Comparison of ENCODE assay signal across 23 cellular contexts in the genomic region with DNA sequence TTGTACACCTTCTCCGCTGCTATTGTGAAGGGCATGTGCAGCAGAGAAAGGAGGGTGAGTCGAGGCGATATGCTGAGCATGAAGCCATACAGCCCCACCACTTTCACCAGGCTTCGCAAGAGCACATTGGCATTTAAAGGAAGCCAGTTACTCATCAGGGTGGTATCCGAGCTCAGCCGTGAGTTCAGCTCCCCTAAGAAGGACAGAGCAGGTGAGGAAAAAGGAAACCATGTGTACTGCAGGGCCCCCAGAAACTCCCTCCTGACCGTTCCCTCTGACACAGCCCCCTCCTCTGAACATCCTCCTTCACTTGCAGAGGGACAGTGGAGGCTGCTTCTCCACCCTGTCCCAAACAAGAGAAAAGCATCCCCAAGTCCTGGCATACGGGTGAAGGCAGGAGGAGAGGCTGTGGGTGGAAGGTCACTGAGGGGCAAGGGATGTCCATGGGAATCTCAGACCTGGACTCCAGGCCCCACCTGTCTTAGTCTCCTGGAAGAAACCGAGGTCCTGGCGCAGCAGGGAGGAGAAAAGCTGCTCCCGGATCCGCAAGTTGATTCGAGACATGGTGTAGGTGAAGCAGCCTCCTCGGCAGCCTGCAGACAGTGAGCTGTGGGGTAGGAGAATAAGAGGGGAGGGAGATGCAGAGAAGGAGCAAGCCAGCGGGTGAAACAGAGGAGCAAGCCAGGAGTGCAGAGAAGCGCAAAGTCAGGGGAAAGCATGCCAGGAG. TPM values are rescaled to one million over a fixed set of nuclear protein-coding genes. Genes with fewer than 3 reads are reported as not detected.
DNase-seq lines count a peak whose midpoint lies in the region; ATAC-seq and TF ChIP-seq lines count a peak whose summit lies in the region.
"Had no signal": no experiment of that assay in that cellular context is flagged by ENCODE, and none has a peak within 500 bp of the region (broad histone marks: within the 10 kb centered on the region; RNA-seq: fewer than 3 reads in every experiment).

No MANE protein-coding gene starts in this region.

- peak overlapping the region; percentile 67 for H3K27ac Mint-ChIP-seq in activated CD4-positive, alpha-beta T cell treated with anti-CD3 and anti-CD28 coated beads for 36 hours
- H3K27ac Mint-ChIP-seq in CD8-positive, alpha-beta T cell = peak overlapping the region; percentile 69
- H3K27ac Mint-ChIP-seq in activated T-helper 2 cell treated with anti-CD3 and anti-CD28 coated beads, Interferon-gamma antibody, Interleukin-2, Interleukin-4, amounts not matched to agents 10 μg/mL and 5 μg/mL and 100 μg/mL, durations not matched to agents 14 hours and 24 hours and 36 hours = peak overlapping the region; percentile 60
- H3K27ac Mint-ChIP-seq in nephron = no peak overlapping the region

- ATAC-seq in activated CD4-positive, alpha-beta T cell treated with anti-CD3 and anti-CD28 coated beads for 36 hours = no peak
- no peak for ATAC-seq in CD8-positive, alpha-beta T cell
- ATAC-seq in Right ventricle myocardium superior (ENCODE audit: poor library complexity) = no peak
- ATAC-seq: left lobe of liver, upper lobe of right lung had no signal

- peaks cover 38% of the 10 kb centered on the region for H3K36me3 ChIP-seq in CD8-positive, alpha-beta T cell (ENCODE audit: insufficient read depth, low read length)
- H3K36me3 ChIP-seq: breast epithelium had no signal

- CTCF ChIA-PET in activated CD4-positive, alpha-beta T cell treated with anti-CD3 and anti-CD28 coated beads for 36 hours (lab: Charles Lee) = interaction anchor here (0.7 to 4.5 kb wide), 4 partner anchors 18 to 35 kb away, joined by 3 to 34 read pairs (median 3); a partner anchor contains a TSS
- CTCF ChIA-PET in CD8-positive, alpha-beta T cell (lab: Charles Lee) = interaction anchor here (0.7 to 4.0 kb wide), 5 partner anchors 9 to 149 kb away, joined by 3 to 28 read pairs (median 4); a partner anchor contains a TSS

- no peak overlapping the region for H3K27ac ChIP-seq in CD8-positive, alpha-beta T cell (ENCODE audit: low read depth, low read length)
- H3K27ac ChIP-seq: adrenal gland, breast epithelium, coronary artery, upper lobe of right lung had no signal

- H3K9me3 ChIP-seq in CD8-positive, alpha-beta T cell (ENCODE audit: low read length) = no peaks in the 10 kb centered on the region
- H3K9me3 ChIP-seq: adrenal gland, breast epithelium, upper lobe of right lung had no signal

- no peaks in the 10 kb centered on the region for H3K27me3 ChIP-seq in CD8-positive, alpha-beta T cell (ENCODE audit: insufficient read depth, low read length)
- H3K27me3 ChIP-seq: adrenal gland, breast epithelium, upper lobe of right lung had no signal

- no peak overlapping the region for H3K4me3 ChIP-seq in CD8-positive, alpha-beta T cell (ENCODE audit: low read depth, low read length)
- H3K4me3 ChIP-seq: adrenal gland, breast epithelium, coronary artery, upper lobe of right lung had no signal

- TF ChIP-seq CTCF in CD8-positive, alpha-beta T cell (IDR thresholded peaks at IDR 0.05) = no peak
- no peak for TF ChIP-seq CTCF in nephron (IDR thresholded peaks at IDR 0.05; ENCODE audit: unreplicated experiment in 3 of 3)

- intact Hi-C loops in activated CD4-positive, alpha-beta T cell treated with anti-CD3 and anti-CD28 coated beads for 36 hours (cut with DNase I, micrococcal nuclease) = loop anchor here in 1 of 2 experiments (5.0 kb wide), 1 partner anchor 708 kb away; a partner anchor contains a TSS
- intact Hi-C loops in CD8-positive, alpha-beta T cell (cut with DNase I, micrococcal nuclease) = loop anchor here (5.0 to 10.0 kb wide), 3 partner anchors 117 to 1389 kb away; a partner anchor contains a TSS
- intact Hi-C loops in activated T-helper 2 cell treated with anti-CD3 and anti-CD28 coated beads, Interferon-gamma antibody, Interleukin-2, Interleukin-4, amounts not matched to agents 10 μg/mL and 5 μg/mL and 100 μg/mL, durations not matched to agents 14 hours and 24 hours and 36 hours (cut with micrococcal nuclease) = loop anchor here (10.0 kb wide), 1 partner anchor 641 kb away; a partner anchor contains a TSS
- intact Hi-C loops in Right ventricle myocardium superior (cut with DNase I) = no loop called here

- peaks cover 74% of the 10 kb centered on the region for H3K4me1 Mint-ChIP-seq in activated CD4-positive, alpha-beta T cell treated with anti-CD3 and anti-CD28 coated beads for 36 hours
- peaks cover 73% of the 10 kb centered on the region for H3K4me1 Mint-ChIP-seq in CD8-positive, alpha-beta T cell (ENCODE audit: low read depth)
- peaks cover 71% of the 10 kb centered on the region for H3K4me1 Mint-ChIP-seq in activated T-helper 2 cell treated with anti-CD3 and anti-CD28 coated beads, Interferon-gamma antibody, Interleukin-2, Interleukin-4, amounts not matched to agents 10 μg/mL and 5 μg/mL and 100 μg/mL, durations not matched to agents 14 hours and 24 hours and 36 hours (ENCODE audit: low read depth)
- peaks cover 10% of the 10 kb centered on the region for H3K4me1 Mint-ChIP-seq in nephron

- POLR2A ChIA-PET in activated CD4-positive, alpha-beta T cell treated with anti-CD3 and anti-CD28 coated beads for 36 hours (lab: Charles Lee) = interaction anchor here (0.7 kb wide), 1 partner anchor 19 kb away, joined by 3 read pairs; a partner anchor contains a TSS
- POLR2A ChIA-PET in CD8-positive, alpha-beta T cell (lab: Charles Lee) = no interaction called here

- peaks cover 77% of the 10 kb centered on the region for H3K36me3 Mint-ChIP-seq in activated CD4-positive, alpha-beta T cell treated with anti-CD3 and anti-CD28 coated beads for 36 hours (ENCODE audit: low read depth)
- H3K36me3 Mint-ChIP-seq in CD8-positive, alpha-beta T cell = peaks cover 76% of the 10 kb centered on the region
- peaks cover 85% of the 10 kb centered on the region for H3K36me3 Mint-ChIP-seq in activated T-helper 2 cell treated with anti-CD3 and anti-CD28 coated beads, Interferon-gamma antibody, Interleukin-2, Interleukin-4, amounts not matched to agents 10 μg/mL and 5 μg/mL and 100 μg/mL, durations not matched to agents 14 hours and 24 hours and 36 hours (ENCODE audit: low read depth)
- H3K36me3 Mint-ChIP-seq in nephron (ENCODE audit: low read depth) = no peaks in the 10 kb centered on the region

- H3K4me1 ChIP-seq in CD8-positive, alpha-beta T cell (ENCODE audit: insufficient read depth, low read length) = peaks cover 33% of the 10 kb centered on the region

- no peak for DNase-seq in activated CD4-positive, alpha-beta T cell treated with anti-CD3 and anti-CD28 coated beads for 36 hours
- no peak for DNase-seq in activated CD4-positive, alpha-beta T cell treated with anti-CD3 and anti-CD28 coated beads, Interleukin-2, amount 50 U/mL, for 1 hour
- DNase-seq in CD8-positive, alpha-beta T cell = no peak
- no peak for DNase-seq in activated T-helper 2 cell treated with anti-CD3 and anti-CD28 coated beads, Interferon-gamma antibody, Interleukin-2, Interleukin-4, amounts not matched to agents 10 μg/mL and 5 μg/mL and 100 μg/mL, durations not matched to agents 14 hours and 24 hours and 36 hours (ENCODE audit: low spot score)
- no peak for DNase-seq in Right ventricle myocardium superior
- no peak for DNase-seq in superior temporal gyrus (ENCODE audit: extremely low spot score)
- DNase-seq in HUDEP-2 (lab: John Stamatoyannopoulos, UW; ENCODE audit: unreplicated experiment in 76 of 76) = no peak
- DNase-seq: activated CD4-positive, CD25-positive, alpha-beta regulatory T cell; adrenal gland; midbrain; NCI-H1436; NCI-H510A treated with DMSO at 0.1 percent for 48 hours; NK-92 treated with Interleukin-12 subunit alpha and Interleukin-12 subunit beta, amount 100 ng/mL, for 24 hours; small intestine; stimulated activated CD4-positive, alpha-beta T cell treated with anti-CD3 and anti-CD28 coated beads, Interleukin-2, amount 100 ng/mL, for 48 hours; T-helper 9 cell; upper lobe of right lung had no signal

- H3K27me3 Mint-ChIP-seq in activated CD4-positive, alpha-beta T cell treated with anti-CD3 and anti-CD28 coated beads for 36 hours = no peaks in the 10 kb centered on the region
- H3K27me3 Mint-ChIP-seq in CD8-positive, alpha-beta T cell (ENCODE audit: low read depth) = no peaks in the 10 kb centered on the region
- no peaks in the 10 kb centered on the region for H3K27me3 Mint-ChIP-seq in activated T-helper 2 cell treated with anti-CD3 and anti-CD28 coated beads, Interferon-gamma antibody, Interleukin-2, Interleukin-4, amounts not matched to agents 10 μg/mL and 5 μg/mL and 100 μg/mL, durations not matched to agents 14 hours and 24 hours and 36 hours (ENCODE audit: low read depth)
- H3K27me3 Mint-ChIP-seq in nephron (ENCODE audit: low read depth) = peaks cover 27% of the 10 kb centered on the region

- H3K9me3 Mint-ChIP-seq in activated CD4-positive, alpha-beta T cell treated with anti-CD3 and anti-CD28 coated beads for 36 hours (ENCODE audit: low read depth) = peaks cover 2% of the 10 kb centered on the region
- H3K9me3 Mint-ChIP-seq in CD8-positive, alpha-beta T cell = no peaks in the 10 kb centered on the region
- no peaks in the 10 kb centered on the region for H3K9me3 Mint-ChIP-seq in activated T-helper 2 cell treated with anti-CD3 and anti-CD28 coated beads, Interferon-gamma antibody, Interleukin-2, Interleukin-4, amounts not matched to agents 10 μg/mL and 5 μg/mL and 100 μg/mL, durations not matched to agents 14 hours and 24 hours and 36 hours
- H3K9me3 Mint-ChIP-seq in nephron = no peaks in the 10 kb centered on the region

- H3K4me3 Mint-ChIP-seq in activated CD4-positive, alpha-beta T cell treated with anti-CD3 and anti-CD28 coated beads for 36 hours = peak overlapping the region; percentile 89
- no peak overlapping the region for H3K4me3 Mint-ChIP-seq in CD8-positive, alpha-beta T cell
- peak overlapping the region; percentile 15 for H3K4me3 Mint-ChIP-seq in activated T-helper 2 cell treated with anti-CD3 and anti-CD28 coated beads, Interferon-gamma antibody, Interleukin-2, Interleukin-4, amounts not matched to agents 10 μg/mL and 5 μg/mL and 100 μg/mL, durations not matched to agents 14 hours and 24 hours and 36 hours (ENCODE audit: low read depth)
- peak overlapping the region; percentile 26 to 48 (median 29) for H3K4me3 Mint-ChIP-seq in nephron

RNA-seq across cellular contexts. Expression of a gene that starts 3.2 kb away (rescaled TPM):
- total RNA-seq in activated CD4-positive, alpha-beta T cell treated with anti-CD3 and anti-CD28 coated beads for 36 hours = 100 to 1,000 TPM in 1 of 2 experiments, 10 to 100 TPM in 1; 96.4 to 150 TPM
- total RNA-seq in CD8-positive, alpha-beta T cell = 10 to 100 TPM; 88.9 to 91.0 TPM
- 142 and 162 TPM in 2 replicates for total RNA-seq in activated T-helper 2 cell treated with anti-CD3 and anti-CD28 coated beads, Interferon-gamma antibody, Interleukin-2, Interleukin-4, amounts not matched to agents 10 μg/mL and 5 μg/mL and 100 μg/mL, durations not matched to agents 14 hours and 24 hours and 36 hours
- total RNA-seq in Right ventricle myocardium superior = 19.3 TPM

RNA-seq across cellular contexts. Expression of a gene that starts 8.5 kb away (rescaled TPM):
- total RNA-seq in activated CD4-positive, alpha-beta T cell treated with anti-CD3 and anti-CD28 coated beads for 36 hours = 100 to 1,000 TPM; 238 to 338 TPM
- 100 to 1,000 TPM; 108 to 117 TPM for total RNA-seq in CD8-positive, alpha-beta T cell
- total RNA-seq in activated T-helper 2 cell treated with anti-CD3 and anti-CD28 coated beads, Interferon-gamma antibody, Interleukin-2, Interleukin-4, amounts not matched to agents 10 μg/mL and 5 μg/mL and 100 μg/mL, durations not matched to agents 14 hours and 24 hours and 36 hours = 352 and 368 TPM in 2 replicates
- total RNA-seq in Right ventricle myocardium superior = 16.7 TPM

RNA-seq across cellular contexts. Expression of a gene that starts 18.2 kb away (rescaled TPM):
- 100 to 1,000 TPM; 191 to 255 TPM for total RNA-seq in activated CD4-positive, alpha-beta T cell treated with anti-CD3 and anti-CD28 coated beads for 36 hours
- total RNA-seq in CD8-positive, alpha-beta T cell = 10 to 100 TPM; 98.0 to 98.1 TPM
- 276 and 278 TPM in 2 replicates for total RNA-seq in activated T-helper 2 cell treated with anti-CD3 and anti-CD28 coated beads, Interferon-gamma antibody, Interleukin-2, Interleukin-4, amounts not matched to agents 10 μg/mL and 5 μg/mL and 100 μg/mL, durations not matched to agents 14 hours and 24 hours and 36 hours
- total RNA-seq in Right ventricle myocardium superior = 14.9 TPM

RNA-seq across cellular contexts. Expression of a gene that starts 18.5 kb away (rescaled TPM):
- 1 to 10 TPM; 1.5 to 1.6 TPM for total RNA-seq in activated CD4-positive, alpha-beta T cell treated with anti-CD3 and anti-CD28 coated beads for 36 hours
- total RNA-seq in CD8-positive, alpha-beta T cell = 10 to 100 TPM; 12.8 to 13.4 TPM
- 3.1 and 3.6 TPM in 2 replicates for total RNA-seq in activated T-helper 2 cell treated with anti-CD3 and anti-CD28 coated beads, Interferon-gamma antibody, Interleukin-2, Interleukin-4, amounts not matched to agents 10 μg/mL and 5 μg/mL and 100 μg/mL, durations not matched to agents 14 hours and 24 hours and 36 hours
- not detected for total RNA-seq in Right ventricle myocardium superior
- total RNA-seq: A172, left lobe of liver, SK-MEL-5 had no signal

RNA-seq across cellular contexts. Expression of a gene that starts 18.7 kb away (rescaled TPM):
- total RNA-seq in activated CD4-positive, alpha-beta T cell treated with anti-CD3 and anti-CD28 coated beads for 36 hours = 100 to 1,000 TPM; 210 to 282 TPM
- 10 to 100 TPM; 32.9 to 34.7 TPM for total RNA-seq in CD8-positive, alpha-beta T cell
- 262 and 265 TPM in 2 replicates for total RNA-seq in activated T-helper 2 cell treated with anti-CD3 and anti-CD28 coated beads, Interferon-gamma antibody, Interleukin-2, Interleukin-4, amounts not matched to agents 10 μg/mL and 5 μg/mL and 100 μg/mL, durations not matched to agents 14 hours and 24 hours and 36 hours
- 12.6 TPM for total RNA-seq in Right ventricle myocardium superior

Comparison
In these comparisons a context has a peak if more than half of its experiments do, and no peak if none do; other contexts are left out.
1. H3K27ac Mint-ChIP-seq: peak in activated CD4-positive, alpha-beta T cell treated with anti-CD3 and anti-CD28 coated beads for 36 hours (single experiment), CD8-positive, alpha-beta T cell (single experiment) and activated T-helper 2 cell treated with anti-CD3 and anti-CD28 coated beads, Interferon-gamma antibody, Interleukin-2, Interleukin-4, amounts not matched to agents 10 μg/mL and 5 μg/mL and 100 μg/mL, durations not matched to agents 14 hours and 24 hours and 36 hours (single experiment); none in nephron (0 of 3).